22 cellular contexts compared by ENCODE assay signal in the genomic region with DNA sequence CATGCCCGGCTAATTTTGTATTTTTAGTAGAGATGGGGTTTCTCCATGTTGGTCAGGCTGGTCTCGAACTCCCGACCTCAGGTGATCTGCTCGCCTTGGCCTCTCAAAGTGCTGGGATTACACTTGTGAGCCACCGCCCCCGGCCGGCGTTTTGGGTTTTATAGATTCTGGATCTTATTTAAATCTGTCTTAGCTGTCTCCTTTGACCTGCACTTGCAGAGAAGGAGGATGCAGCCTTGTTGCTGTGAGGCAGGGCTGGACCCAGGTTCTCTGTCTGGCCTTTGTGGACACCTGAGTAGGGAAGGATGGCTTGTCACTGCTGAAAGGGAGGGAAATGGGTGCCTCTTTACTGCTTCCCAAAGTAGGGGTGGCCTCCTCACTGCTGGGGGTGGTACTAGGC.
DNase-seq lines count a peak whose midpoint lies in the region; ATAC-seq and TF ChIP-seq lines count a peak whose summit lies in the region.
"Had no signal": no experiment of that assay in that cellular context is flagged by ENCODE, and none has a peak within 500 bp of the region (broad histone marks: within the 10 kb centered on the region; RNA-seq: fewer than 3 reads in every experiment).

No MANE protein-coding gene starts in this region.

- TF ChIP-seq CTCF in chondrocyte (IDR thresholded peaks at IDR 0.05) = no peak
- no peak for TF ChIP-seq CTCF in upper lobe of right lung (IDR thresholded peaks at IDR 0.05)

- peak; percentile 34 for DNase-seq in chondrocyte (ENCODE audit: low spot score)
- DNase-seq in islet precursor cell = peak; percentile 32
- peak; percentile 12 for DNase-seq in sciatic nerve (ENCODE audit: low spot score)
- peak; percentile 34 for DNase-seq in upper lobe of right lung
- no peak for DNase-seq in Right ventricle myocardium inferior (ENCODE audit: missing footprints)
- DNase-seq: Calu3, DMS79 treated with DMSO at 0.1 percent for 48 hours, Karpas-422, NCI-H1092 treated with DMSO at 0.1 percent for 48 hours, NCI-H1436, NCI-H1930, NCI-H2107, NCI-H524, NCI-H82, PC-9, Right ventricle myocardium superior had no signal

- no peaks in the 10 kb centered on the region for H3K36me3 Mint-ChIP-seq in chondrocyte (ENCODE audit: low read depth)
- H3K36me3 Mint-ChIP-seq: CD8-positive, alpha-beta memory T cell had no signal

- H3K4me3 ChIP-seq in upper lobe of right lung = no peak overlapping the region
- H3K4me3 ChIP-seq: PC-9, SJSA1 had no signal

- H3K9me3 Mint-ChIP-seq in chondrocyte (ENCODE audit: low read depth) = no peaks in the 10 kb centered on the region
- H3K9me3 Mint-ChIP-seq: CD8-positive, alpha-beta memory T cell had no signal

- H3K4me3 Mint-ChIP-seq in chondrocyte (ENCODE audit: unreplicated experiment) = no peak overlapping the region
- H3K4me3 Mint-ChIP-seq: CD8-positive, alpha-beta memory T cell had no signal

- H3K4me1 ChIP-seq in upper lobe of right lung = no peaks in the 10 kb centered on the region

- no peak overlapping the region for H3K27ac Mint-ChIP-seq in chondrocyte (ENCODE audit: unreplicated experiment)
- H3K27ac Mint-ChIP-seq: CD8-positive, alpha-beta memory T cell had no signal

- no peaks in the 10 kb centered on the region for H3K36me3 ChIP-seq in upper lobe of right lung
- H3K36me3 ChIP-seq: SJSA1 had no signal

- H3K4me1 Mint-ChIP-seq in chondrocyte (ENCODE audit: low read depth) = peaks cover 18% of the 10 kb centered on the region
- H3K4me1 Mint-ChIP-seq: CD8-positive, alpha-beta memory T cell had no signal

- H3K27ac ChIP-seq in upper lobe of right lung = no peak overlapping the region
- H3K27ac ChIP-seq: C4-2B, PC-9, SJSA1 had no signal

- no peaks in the 10 kb centered on the region for H3K9me3 ChIP-seq in upper lobe of right lung
- H3K9me3 ChIP-seq: SJSA1 had no signal

- no peaks in the 10 kb centered on the region for H3K27me3 ChIP-seq in upper lobe of right lung
- H3K27me3 ChIP-seq: SJSA1 had no signal

- no peaks in the 10 kb centered on the region for H3K27me3 Mint-ChIP-seq in chondrocyte (ENCODE audit: low read depth)

- intact Hi-C loops in sciatic nerve (cut with DNase I) = no loop called here
- intact Hi-C loops in upper lobe of right lung (cut with DNase I) = no loop called here
- intact Hi-C loops in Right ventricle myocardium inferior (cut with DNase I) = no loop called here

- ATAC-seq in sciatic nerve (no peak), upper lobe of right lung (no peak), HG03354 (IDR thresholded peaks at IDR 0.05; ENCODE audit: poor library complexity, severe bottlenecking, unreplicated experiment) (no peak), GM21526 (IDR thresholded peaks at IDR 0.05; ENCODE audit: low FRiP score, unreplicated experiment) (no peak), Right ventricle myocardium inferior (no peak)
- ATAC-seq: HepG2 had no signal
